In genomic region chr11:8747173-8747572, GRCh38 we compare ENCODE assay signal across 2 cellular contexts.
TF ChIP-seq lines count a peak whose summit lies in the region.

No MANE protein-coding gene starts in this region.

TF ChIP-seq in IMR-90, 13 proteins besides CTCF, POLR2A, EP300 and RAD21 (continued from another document):
- TF ChIP-seq, protein P1, sequence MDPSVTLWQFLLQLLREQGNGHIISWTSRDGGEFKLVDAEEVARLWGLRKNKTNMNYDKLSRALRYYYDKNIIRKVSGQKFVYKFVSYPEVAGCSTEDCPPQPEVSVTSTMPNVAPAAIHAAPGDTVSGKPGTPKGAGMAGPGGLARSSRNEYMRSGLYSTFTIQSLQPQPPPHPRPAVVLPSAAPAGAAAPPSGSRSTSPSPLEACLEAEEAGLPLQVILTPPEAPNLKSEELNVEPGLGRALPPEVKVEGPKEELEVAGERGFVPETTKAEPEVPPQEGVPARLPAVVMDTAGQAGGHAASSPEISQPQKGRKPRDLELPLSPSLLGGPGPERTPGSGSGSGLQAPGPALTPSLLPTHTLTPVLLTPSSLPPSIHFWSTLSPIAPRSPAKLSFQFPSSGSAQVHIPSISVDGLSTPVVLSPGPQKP (IDR thresholded peaks at IDR 0.05; ENCODE audit: borderline replicate concordance, low read depth, low read length): no peak
- TF ChIP-seq RFX5 (IDR thresholded peaks at IDR 0.05; ENCODE audit: low read depth, low read length): no peak
- no peak for TF ChIP-seq CEBPB (IDR thresholded peaks at IDR 0.05; ENCODE audit: low read depth, low read length)

TF ChIP-seq in GM12878, 131 proteins besides CTCF, POLR2A, EP300 and RAD21 (continued from another document):
- TF ChIP-seq ESRRA (IDR thresholded peaks at IDR 0.05; ENCODE audit: low read length) (no peak), BRCA1 (IDR thresholded peaks at IDR 0.05; ENCODE audit: low read depth, low read length) (no peak), NR2C1 (IDR thresholded peaks at IDR 0.05) (no peak), RFX5 (IDR thresholded peaks at IDR 0.05; ENCODE audit: low read depth, low read length) (no peak), RCOR1 (conservative IDR thresholded peaks at IDR 0.05; ENCODE audit: low read depth, low read length) (no peak), TCF12 (IDR thresholded peaks at IDR 0.05; ENCODE audit: low read depth, low read length) (no peak), PBX3 (IDR thresholded peaks at IDR 0.05; ENCODE audit: insufficient replicate concordance, low read depth, low read length) (no peak), SREBF2 (IDR thresholded peaks at IDR 0.05; ENCODE audit: low read length) (no peak), CHD4 (IDR thresholded peaks at IDR 0.05) (no peak)
- TF ChIP-seq, protein P2, sequence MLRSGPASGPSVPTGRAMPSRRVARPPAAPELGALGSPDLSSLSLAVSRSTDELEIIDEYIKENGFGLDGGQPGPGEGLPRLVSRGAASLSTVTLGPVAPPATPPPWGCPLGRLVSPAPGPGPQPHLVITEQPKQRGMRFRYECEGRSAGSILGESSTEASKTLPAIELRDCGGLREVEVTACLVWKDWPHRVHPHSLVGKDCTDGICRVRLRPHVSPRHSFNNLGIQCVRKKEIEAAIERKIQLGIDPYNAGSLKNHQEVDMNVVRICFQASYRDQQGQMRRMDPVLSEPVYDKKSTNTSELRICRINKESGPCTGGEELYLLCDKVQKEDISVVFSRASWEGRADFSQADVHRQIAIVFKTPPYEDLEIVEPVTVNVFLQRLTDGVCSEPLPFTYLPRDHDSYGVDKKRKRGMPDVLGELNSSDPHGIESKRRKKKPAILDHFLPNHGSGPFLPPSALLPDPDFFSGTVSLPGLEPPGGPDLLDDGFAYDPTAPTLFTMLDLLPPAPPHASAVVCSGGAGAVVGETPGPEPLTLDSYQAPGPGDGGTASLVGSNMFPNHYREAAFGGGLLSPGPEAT (IDR thresholded peaks at IDR 0.05; ENCODE audit: low read depth): no peak
